Comparison of ENCODE assay signal across 1 cellular context in the genomic region with DNA sequence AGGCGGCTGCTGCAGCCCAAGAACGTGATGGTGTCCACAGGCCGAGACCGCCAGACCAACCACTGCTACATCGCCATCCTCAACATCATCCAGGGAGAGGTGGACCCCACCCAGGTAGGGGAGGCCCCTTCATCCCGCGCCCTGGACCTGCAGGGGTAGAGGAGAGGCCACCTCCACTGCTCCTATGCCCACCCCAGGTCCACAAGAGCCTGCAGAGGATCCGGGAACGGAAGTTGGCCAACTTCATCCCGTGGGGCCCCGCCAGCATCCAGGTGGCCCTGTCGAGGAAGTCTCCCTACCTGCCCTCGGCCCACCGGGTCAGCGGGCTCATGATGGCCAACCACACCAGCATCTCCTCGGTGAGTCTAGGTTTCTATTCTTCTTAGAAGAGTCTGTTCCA.
TF ChIP-seq lines count a peak whose summit lies in the region.

No MANE protein-coding gene starts in this region.

TF ChIP-seq in K562, 482 proteins besides CTCF, POLR2A, EP300 and RAD21:
- TF ChIP-seq RBFOX2 (IDR thresholded peaks at IDR 0.05; ENCODE audit: low read depth, low read length), result 0 out of 2 replicates have a peak, but pooled peaks have one; percentile 5
TF ChIP-seq in K562: peak in this region for 1; not testable (repeated sequence) for 481.
